ENCODE assay signal across 28 cellular contexts in the genomic region with DNA sequence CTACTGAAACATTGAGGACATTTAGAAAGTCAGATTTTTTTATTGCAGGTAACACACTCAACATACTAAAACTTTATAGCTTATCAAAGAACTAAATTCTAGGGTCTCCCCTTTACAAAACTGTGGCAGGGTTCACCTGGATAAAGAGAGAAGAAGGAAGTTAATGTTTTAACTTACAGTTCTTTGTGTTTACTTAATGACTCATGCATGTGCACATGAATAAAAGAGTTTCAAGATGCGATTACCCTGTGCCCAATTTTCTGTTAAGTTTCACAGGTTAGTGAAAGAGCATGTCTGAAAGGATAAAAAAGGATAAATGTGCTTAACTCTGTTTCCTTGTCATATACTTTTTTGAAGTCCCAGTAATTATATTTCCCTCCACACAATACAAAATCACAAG. TPM values are rescaled to one million over a fixed set of nuclear protein-coding genes. Genes with fewer than 3 reads are reported as not detected.
A peak's percentile ranks its signal among the peaks of the same experiment; 100 is the strongest.
DNase-seq lines count a peak whose midpoint lies in the region; ATAC-seq and TF ChIP-seq lines count a peak whose summit lies in the region.
"Had no signal": no experiment of that assay in that cellular context is flagged by ENCODE, and none has a peak within 500 bp of the region (broad histone marks: within the 10 kb centered on the region; RNA-seq: fewer than 3 reads in every experiment).

No MANE protein-coding gene starts in this region.

- BruUV-seq in Calu3 (replicated peaks; lab: Mats Ljungman, UMichigan), result no TSS peak

- TF ChIP-seq CTCF in Calu3 (IDR thresholded peaks at IDR 0.05; ENCODE audit: unreplicated experiment) (no peak), RWPE1 (conservative IDR thresholded peaks at IDR 0.05; ENCODE audit: low read depth) (no peak)

- intact Hi-C loops in Calu3 (cut with micrococcal nuclease; ENCODE audit: unreplicated experiment), result loop anchor here (10.0 kb wide), 2 partner anchors 240 to 440 kb away; no protein-coding TSS in a partner anchor
- intact Hi-C loops in CD4-positive, alpha-beta memory T cell (cut with micrococcal nuclease), result no loop called here

- no peaks in the 10 kb centered on the region for H3K27me3 ChIP-seq in mucosa of rectum (ENCODE audit: control insufficient read depth in 2 of 2, insufficient read depth in 2 of 2, low read length in 2 of 2)
- no peaks in the 10 kb centered on the region for H3K27me3 ChIP-seq in CD4-positive, alpha-beta memory T cell (ENCODE audit: insufficient read depth, low read length)
- H3K27me3 ChIP-seq: upper lobe of left lung had no signal

- H3K36me3 Mint-ChIP-seq in Calu3 (ENCODE audit: insufficient read depth, unreplicated experiment), result peaks cover 13% of the 10 kb centered on the region
- H3K36me3 Mint-ChIP-seq in CD4-positive, alpha-beta memory T cell, result no peaks in the 10 kb centered on the region
- H3K36me3 Mint-ChIP-seq: activated naive CD4-positive, alpha-beta T cell treated with anti-CD3 and anti-CD28 coated beads, Interleukin-2, amount 50 U/mL, for 24 hours had no signal

- no peaks in the 10 kb centered on the region for H3K9me3 Mint-ChIP-seq in Calu3 (ENCODE audit: low read depth, unreplicated experiment)
- peaks cover 0 to 41% (median 16%) of the 10 kb centered on the region in 8 donors for H3K9me3 Mint-ChIP-seq in CD4-positive, alpha-beta memory T cell
- H3K9me3 Mint-ChIP-seq: activated B cell treated with CpG ODN at 0.5 μM for 24 hours; activated naive CD4-positive, alpha-beta T cell treated with anti-CD3 and anti-CD28 coated beads, Interleukin-2, amount 50 U/mL, for 24 hours had no signal

- peaks cover 37% of the 10 kb centered on the region for H3K4me1 Mint-ChIP-seq in Calu3 (ENCODE audit: low read depth, unreplicated experiment)
- H3K4me1 Mint-ChIP-seq in CD4-positive, alpha-beta memory T cell, result no peaks in the 10 kb centered on the region
- H3K4me1 Mint-ChIP-seq: activated B cell treated with CpG ODN at 0.5 μM for 24 hours; activated naive CD4-positive, alpha-beta T cell treated with anti-CD3 and anti-CD28 coated beads, Interleukin-2, amount 50 U/mL, for 24 hours; H9 had no signal

- CTCF ChIA-PET in Calu3 (lab: Charles Lee), result no interaction called here
- CTCF ChIA-PET in RWPE1 (lab: Yijun Ruan, JAX), result no interaction called here
- CTCF ChIA-PET in CD4-positive, alpha-beta memory T cell (lab: Charles Lee; ENCODE audit: partially characterized antibody), result no interaction called here

- no peak for DNase-seq in Calu3
- DNase-seq in RWPE1 (ENCODE audit: low spot score), result peak; percentile 0
- DNase-seq in CD4-positive, alpha-beta memory T cell, result no peak
- DNase-seq: activated B cell treated with CpG ODN at 0.5 μM for 24 hours; activated CD4-positive, alpha-beta T cell treated with anti-CD3 and anti-CD28 coated beads, Interleukin-2, amount 50 U/mL, for 4 hours; Caco-2; central memory CD4-positive, alpha-beta T cell; dorsolateral prefrontal cortex; H9; IMR-90; NCI-H1105; NCI-H2081; NCI-H446; Right ventricle myocardium superior; stimulated activated CD4-positive, alpha-beta T cell treated with anti-CD3 and anti-CD28 coated beads, Interleukin-2, amount 100 ng/mL, for 24 hours; T1000; upper lobe of left lung had no signal

- H3K27ac ChIP-seq in RWPE1 (no peak overlapping the region), mucosa of rectum (ENCODE audit: low read depth in 2 of 2, low read length in 2 of 2) (peak overlapping the region; percentile 49 to 65)
- H3K27ac ChIP-seq in CD4-positive, alpha-beta memory T cell (ENCODE audit: low read depth, low read length), result no peak overlapping the region
- H3K27ac ChIP-seq: BLaER1, dorsolateral prefrontal cortex, upper lobe of left lung had no signal

- no peaks in the 10 kb centered on the region for H3K9me3 ChIP-seq in mucosa of rectum (ENCODE audit: control insufficient read depth in 2 of 2, low read length in 2 of 2)
- no peaks in the 10 kb centered on the region for H3K9me3 ChIP-seq in CD4-positive, alpha-beta memory T cell (ENCODE audit: control insufficient read depth in 1 of 2, low read length in 2 of 2)
- H3K9me3 ChIP-seq: Caco-2 had no signal

- no peaks in the 10 kb centered on the region for H3K27me3 Mint-ChIP-seq in Calu3 (ENCODE audit: unreplicated experiment)
- H3K27me3 Mint-ChIP-seq in CD4-positive, alpha-beta memory T cell, result no peaks in the 10 kb centered on the region
- H3K27me3 Mint-ChIP-seq: activated B cell treated with CpG ODN at 0.5 μM for 24 hours; activated naive CD4-positive, alpha-beta T cell treated with anti-CD3 and anti-CD28 coated beads, Interleukin-2, amount 50 U/mL, for 24 hours had no signal

- peak; percentile 78 for ATAC-seq in esophagus mucosa
- ATAC-seq in GM21723 (IDR thresholded peaks at IDR 0.05; ENCODE audit: unreplicated experiment), result no peak
- no peak for ATAC-seq in HG03521 (IDR thresholded peaks at IDR 0.05; ENCODE audit: unreplicated experiment)
- ATAC-seq in HG03342 (IDR thresholded peaks at IDR 0.05; ENCODE audit: unreplicated experiment), result no peak

- POLR2A ChIA-PET in RWPE1 (lab: Yijun Ruan, JAX; ENCODE audit: low non-redundant PET), result no interaction called here
- POLR2A ChIA-PET in CD4-positive, alpha-beta memory T cell (lab: Charles Lee; ENCODE audit: partially characterized antibody), result no interaction called here

- no peaks in the 10 kb centered on the region for H3K36me3 ChIP-seq in mucosa of rectum (ENCODE audit: control insufficient read depth in 2 of 2, insufficient read depth in 2 of 2, low read length in 2 of 2)
- H3K36me3 ChIP-seq in CD4-positive, alpha-beta memory T cell (ENCODE audit: insufficient read depth, low read length), result no peaks in the 10 kb centered on the region
- H3K36me3 ChIP-seq: BLaER1, upper lobe of left lung had no signal

- no peak overlapping the region for H3K9ac ChIP-seq in mucosa of rectum (ENCODE audit: low read depth in 1 of 2, low read length in 2 of 2)
- H3K9ac ChIP-seq: BLaER1 had no signal

- H3K4me1 ChIP-seq in mucosa of rectum (ENCODE audit: control insufficient read depth in 2 of 2, insufficient read depth in 2 of 2, low read length in 2 of 2), result peaks cover 12 to 31% of the 10 kb centered on the region in 2 donors
- H3K4me1 ChIP-seq in CD4-positive, alpha-beta memory T cell (ENCODE audit: insufficient read depth, low read length), result no peaks in the 10 kb centered on the region
- H3K4me1 ChIP-seq: BLaER1, Caco-2 had no signal

- peak overlapping the region; percentile 99 for H3K27ac Mint-ChIP-seq in Calu3 (ENCODE audit: unreplicated experiment)
- H3K27ac Mint-ChIP-seq in CD4-positive, alpha-beta memory T cell, result no peak overlapping the region
- H3K27ac Mint-ChIP-seq: activated B cell treated with CpG ODN at 0.5 μM for 24 hours; activated naive CD4-positive, alpha-beta T cell treated with anti-CD3 and anti-CD28 coated beads, Interleukin-2, amount 50 U/mL, for 24 hours; H9 had no signal

- H3K4me3 Mint-ChIP-seq in Calu3 (ENCODE audit: low read depth, unreplicated experiment), result peak overlapping the region; percentile 52
- no peak overlapping the region for H3K4me3 Mint-ChIP-seq in CD4-positive, alpha-beta memory T cell
- H3K4me3 Mint-ChIP-seq: activated B cell treated with CpG ODN at 0.5 μM for 24 hours; activated naive CD4-positive, alpha-beta T cell treated with anti-CD3 and anti-CD28 coated beads, Interleukin-2, amount 50 U/mL, for 24 hours; H9 had no signal

- H3K4me3 ChIP-seq in mucosa of rectum (ENCODE audit: low read length in 2 of 2), result no peak overlapping the region
- H3K4me3 ChIP-seq in CD4-positive, alpha-beta memory T cell (ENCODE audit: low read length in 2 of 2), result no peak overlapping the region
- H3K4me3 ChIP-seq: BLaER1, dorsolateral prefrontal cortex, smooth muscle cell, upper lobe of left lung had no signal

RNA-seq across cellular contexts. Expression of a gene that starts 16.8 kb away (rescaled TPM):
- not detected in 2 replicates for total RNA-seq in Calu3 (2022)
- total RNA-seq in esophagus mucosa, result not detected
- total RNA-seq in CD4-positive, alpha-beta memory T cell, result not detected
- polyA plus RNA-seq in CD4-positive, alpha-beta memory T cell, result not detected
- total RNA-seq: activated B cell treated with CpG ODN at 0.5 μM for 24 hours, Caco-2, dorsolateral prefrontal cortex, frontal cortex, H9, IMR-90, OCI-LY7, Right ventricle myocardium superior, smooth muscle cell, upper lobe of left lung had no signal
- polyA plus RNA-seq: IMR-90, keratinocyte, smooth muscle cell had no signal

Comparison
In these comparisons a context has a peak if more than half of its experiments do, and no peak if none do; other contexts are left out.
1. H3K27ac ChIP-seq: peak in mucosa of rectum (2 of 2); none in RWPE1 (single experiment) and CD4-positive, alpha-beta memory T cell (single experiment).